11 cellular contexts compared by ENCODE assay signal in genomic region chr11:13298765-13299164, GRCh38. TPM values are rescaled to one million over a fixed set of nuclear protein-coding genes. Genes with fewer than 3 reads are reported as not detected.
DNase-seq lines count a peak whose midpoint lies in the region; ATAC-seq and TF ChIP-seq lines count a peak whose summit lies in the region.
"Had no signal": no experiment of that assay in that cellular context is flagged by ENCODE, and none has a peak within 500 bp of the region (broad histone marks: within the 10 kb centered on the region; RNA-seq: fewer than 3 reads in every experiment).

No MANE protein-coding gene starts in this region.

- H3K36me3 Mint-ChIP-seq in activated T-cell treated with anti-CD3 and anti-CD28 coated beads, Interleukin-2, amount 50 U/mL, for 72 hours (ENCODE audit: insufficient read depth in 2 of 2): peaks cover 2 to 3% of the 10 kb centered on the region in 2 donors
- peaks cover 11% of the 10 kb centered on the region for H3K36me3 Mint-ChIP-seq in T-cell
- H3K36me3 Mint-ChIP-seq in endothelial cell (ENCODE audit: low read depth, unreplicated experiment): peaks cover 3% of the 10 kb centered on the region
- peaks cover 8% of the 10 kb centered on the region for H3K36me3 Mint-ChIP-seq in stimulated activated effector memory CD8-positive, alpha-beta T cell treated with anti-CD3 and anti-CD28 coated beads, Interleukin-12 subunit alpha, Interleukin-12 subunit beta, amount 100 ng/mL, for 72 hours

- H3K9me3 Mint-ChIP-seq in activated T-cell treated with anti-CD3 and anti-CD28 coated beads, Interleukin-2, amount 50 U/mL, for 72 hours: peaks cover 0 to 3% of the 10 kb centered on the region in 2 donors
- H3K9me3 Mint-ChIP-seq in T-cell (no peaks in the 10 kb centered on the region), endothelial cell (ENCODE audit: unreplicated experiment) (no peaks in the 10 kb centered on the region)
- peaks cover 3% of the 10 kb centered on the region for H3K9me3 Mint-ChIP-seq in stimulated activated effector memory CD8-positive, alpha-beta T cell treated with anti-CD3 and anti-CD28 coated beads, Interleukin-12 subunit alpha, Interleukin-12 subunit beta, amount 100 ng/mL, for 72 hours

- CTCF ChIA-PET in T-cell (lab: Charles Lee): no interaction called here

- no peak for DNase-seq in activated T-cell treated with anti-CD3 and anti-CD28 coated beads, Interleukin-2, amount 50 U/mL, for 72 hours
- DNase-seq in activated T-cell treated with anti-CD3 and anti-CD28 coated beads for 4 hours (no peak), T-cell (no peak), endothelial cell (ENCODE audit: low spot score) (no peak), OCI-M1 (lab: John Stamatoyannopoulos, UW) (no peak), NCI-H1417 (lab: John Stamatoyannopoulos, UW) (no peak)
- DNase-seq in stimulated activated effector memory CD8-positive, alpha-beta T cell treated with anti-CD3 and anti-CD28 coated beads, Interleukin-12 subunit alpha, Interleukin-12 subunit beta, amount 100 ng/mL, for 72 hours (ENCODE audit: low spot score in 2 of 2): no peak
- DNase-seq: HCEC 1CT, MV-4-11, NCI-H1436, NCI-H2029 treated with DMSO at 0.1 percent for 48 hours had no signal

- peaks cover 85% of the 10 kb centered on the region for H3K4me1 Mint-ChIP-seq in activated T-cell treated with anti-CD3 and anti-CD28 coated beads, Interleukin-2, amount 50 U/mL, for 72 hours (ENCODE audit: low read depth)
- H3K4me1 Mint-ChIP-seq in T-cell: peaks cover 45 to 99% (median 45%) of the 10 kb centered on the region in 3 donors
- peaks cover 16% of the 10 kb centered on the region for H3K4me1 Mint-ChIP-seq in endothelial cell (ENCODE audit: unreplicated experiment)
- no peaks in the 10 kb centered on the region for H3K4me1 Mint-ChIP-seq in stimulated activated effector memory CD8-positive, alpha-beta T cell treated with anti-CD3 and anti-CD28 coated beads, Interleukin-12 subunit alpha, Interleukin-12 subunit beta, amount 100 ng/mL, for 72 hours

- H3K27ac Mint-ChIP-seq in activated T-cell treated with anti-CD3 and anti-CD28 coated beads, Interleukin-2, amount 50 U/mL, for 72 hours: peak overlapping the region; percentile 77
- H3K27ac Mint-ChIP-seq in T-cell (peak overlapping the region; percentile 6 to 65), endothelial cell (ENCODE audit: unreplicated experiment) (no peak overlapping the region)
- H3K27ac Mint-ChIP-seq in stimulated activated effector memory CD8-positive, alpha-beta T cell treated with anti-CD3 and anti-CD28 coated beads, Interleukin-12 subunit alpha, Interleukin-12 subunit beta, amount 100 ng/mL, for 72 hours: peak overlapping the region; percentile 89

- H3K27me3 Mint-ChIP-seq in activated T-cell treated with anti-CD3 and anti-CD28 coated beads, Interleukin-2, amount 50 U/mL, for 72 hours (ENCODE audit: low read depth): no peaks in the 10 kb centered on the region
- H3K27me3 Mint-ChIP-seq in T-cell: no peaks in the 10 kb centered on the region
- peaks cover under 1% of the 10 kb centered on the region for H3K27me3 Mint-ChIP-seq in endothelial cell (ENCODE audit: unreplicated experiment)

- peak overlapping the region in 1 of 2 donors; percentile 20 for H3K4me3 Mint-ChIP-seq in activated T-cell treated with anti-CD3 and anti-CD28 coated beads, Interleukin-2, amount 50 U/mL, for 72 hours
- H3K4me3 Mint-ChIP-seq in T-cell: peak overlapping the region in 1 of 3 donors; percentile 37
- H3K4me3 Mint-ChIP-seq in endothelial cell (ENCODE audit: unreplicated experiment): peak overlapping the region; percentile 37
- peak overlapping the region; percentile 52 for H3K4me3 Mint-ChIP-seq in stimulated activated effector memory CD8-positive, alpha-beta T cell treated with anti-CD3 and anti-CD28 coated beads, Interleukin-12 subunit alpha, Interleukin-12 subunit beta, amount 100 ng/mL, for 72 hours

- no peak for TF ChIP-seq CTCF in endothelial cell (IDR thresholded peaks at IDR 0.05; ENCODE audit: unreplicated experiment)

- ATAC-seq in activated T-cell treated with anti-CD3 and anti-CD28 coated beads, Interleukin-2, amount 50 U/mL, for 72 hours (replicated peaks in 1 of 2): no peak
- no peak for ATAC-seq in T-cell (replicated peaks in 1 of 4)
- no peak for ATAC-seq in stimulated activated effector memory CD8-positive, alpha-beta T cell treated with anti-CD3 and anti-CD28 coated beads, Interleukin-12 subunit alpha, Interleukin-12 subunit beta, amount 100 ng/mL, for 72 hours

- POLR2A ChIA-PET in T-cell (lab: Charles Lee): interaction anchor here in 1 of 2 donors (0.6 kb wide), 2 partner anchors 36 to 156 kb away, joined by 3 read pairs; no protein-coding TSS in a partner anchor

RNA-seq across cellular contexts. Expression of gene BMAL1, which starts 21.2 kb away (rescaled TPM):
- total RNA-seq in activated T-cell treated with anti-CD3 and anti-CD28 coated beads, Interleukin-2, amount 50 U/mL, for 72 hours: 10 to 100 TPM; 29.6 to 43.5 TPM
- total RNA-seq in T-cell (10 to 100 TPM; 67.9 to 99.2 (median 72.1) TPM), endothelial cell (ENCODE audit: unreplicated experiment) (7.7 TPM)
